Comparison of ENCODE assay signal across 8 cellular contexts in the genomic region with DNA sequence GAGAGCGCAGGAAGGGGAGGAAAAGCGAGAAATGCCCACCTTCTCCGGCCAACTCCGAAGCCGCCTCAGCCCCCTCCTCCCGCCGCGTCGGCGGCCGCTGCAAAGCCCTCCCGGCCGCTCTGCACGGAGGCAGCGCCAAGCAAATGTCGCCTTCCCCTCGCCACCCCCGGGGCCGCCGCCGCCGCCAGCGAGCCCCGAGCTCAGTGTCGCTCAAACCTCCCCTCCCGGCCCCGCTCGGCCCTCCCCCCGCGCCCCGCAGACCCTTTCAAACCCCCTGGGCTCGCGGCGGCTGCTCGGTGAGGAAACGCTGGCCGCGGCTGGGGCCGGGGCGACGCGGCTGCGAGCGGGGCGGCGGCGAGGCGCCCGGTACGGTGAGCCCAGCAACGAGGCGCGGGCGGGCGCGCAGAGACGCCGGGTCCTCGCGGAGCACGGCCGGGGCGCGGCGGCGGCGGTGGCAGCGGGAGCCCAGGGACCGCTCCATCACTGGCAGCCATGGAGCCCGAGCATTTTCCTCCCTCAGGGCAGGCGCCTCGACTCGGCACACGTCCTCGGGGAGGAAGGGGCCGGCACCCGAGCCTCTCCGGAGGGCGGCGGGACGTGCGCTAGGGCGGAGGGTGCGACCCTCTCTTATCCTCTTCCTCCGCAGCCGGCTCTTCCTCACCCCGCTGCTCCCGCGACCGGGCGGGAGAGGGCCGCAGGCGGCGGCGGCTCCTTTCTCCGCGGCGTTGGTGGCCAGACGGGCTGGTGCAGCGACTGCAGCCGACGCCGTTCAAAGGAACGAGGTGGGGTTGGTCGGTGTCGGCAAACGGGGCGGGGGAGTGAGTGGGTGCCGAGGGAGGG. TPM values are rescaled to one million over a fixed set of nuclear protein-coding genes. Genes with fewer than 3 reads are reported as not detected.
DNase-seq lines count a peak whose midpoint lies in the region; ATAC-seq and TF ChIP-seq lines count a peak whose summit lies in the region.

No MANE protein-coding gene starts in this region.

- H3K9ac ChIP-seq in HUES64 (ENCODE audit: low read depth, low read length): peak overlapping the region; percentile 90

- ATAC-seq in GM21381 (IDR thresholded peaks at IDR 0.05; ENCODE audit: unreplicated experiment): peak; percentile 27

- H3K4me3 Mint-ChIP-seq in CD4-positive, alpha-beta memory T cell: peak overlapping the region; percentile 95 to 99 (median 98)
- peak overlapping the region; percentile 98 for H3K4me3 Mint-ChIP-seq in neural crest cell

- in situ Hi-C loops in transverse colon (cut with MboI; ENCODE audit: low pct_ligation_motif_present in 1 of 4, low pct_unique_long_range_greater_than_20kb in 1 of 4, low sequenced_read_pairs in 3 of 4): no loop called here
- in situ Hi-C loops in GM13976 (cut with MboI; ENCODE audit: low sequenced_read_pairs, unreplicated experiment): no loop called here

- peak in 3 of 5 donors; percentile 33 to 47 (median 36) for DNase-seq in CD4-positive, alpha-beta memory T cell
- peak; percentile 21 for DNase-seq in activated T-cell treated with anti-CD3 and anti-CD28 coated beads for 1 hour (ENCODE audit: low read depth)
- DNase-seq in esophagus muscularis mucosa (ENCODE audit: extremely low spot score): no peak
- peak; percentile 23 for DNase-seq in neural crest cell (ENCODE audit: low read depth, low spot score)
- DNase-seq in transverse colon: peak; percentile 19
- DNase-seq in GM13976 (ENCODE audit: low spot score): no peak

- POLR2A ChIA-PET in CD4-positive, alpha-beta memory T cell (lab: Charles Lee; ENCODE audit: partially characterized antibody): interaction anchor here (1.0 to 2.7 kb wide), 3 partner anchors 341 to 888 kb away, joined by 3 to 12 read pairs (median 3); a partner anchor contains a TSS

- peak overlapping the region; percentile 84 for H3K27ac ChIP-seq in CD4-positive, alpha-beta memory T cell (ENCODE audit: low read depth, low read length)
- H3K27ac ChIP-seq in HUES64 (ENCODE audit: low read depth, low read length) (peak overlapping the region; percentile 97), esophagus muscularis mucosa (replicated peaks in 1 of 4) (peak overlapping the region; percentile 98 to 100 (median 98)), transverse colon (peak overlapping the region; percentile 96 to 99 (median 98))

- H3K27me3 Mint-ChIP-seq in CD4-positive, alpha-beta memory T cell: no peaks in the 10 kb centered on the region
- no peaks in the 10 kb centered on the region for H3K27me3 Mint-ChIP-seq in neural crest cell (ENCODE audit: low read depth)

- H3K36me3 ChIP-seq in CD4-positive, alpha-beta memory T cell (ENCODE audit: insufficient read depth, low read length): no peaks in the 10 kb centered on the region
- peaks cover 20% of the 10 kb centered on the region for H3K36me3 ChIP-seq in HUES64 (ENCODE audit: insufficient read depth, low read length)
- H3K36me3 ChIP-seq in esophagus muscularis mucosa: peaks cover 0 to 5% (median 0%) of the 10 kb centered on the region in 4 donors
- no peaks in the 10 kb centered on the region for H3K36me3 ChIP-seq in transverse colon

- peaks cover 0 to 1% (median 0%) of the 10 kb centered on the region in 8 donors for H3K9me3 Mint-ChIP-seq in CD4-positive, alpha-beta memory T cell
- H3K9me3 Mint-ChIP-seq in neural crest cell: no peaks in the 10 kb centered on the region

- peak overlapping the region; percentile 91 to 100 (median 95) for H3K27ac Mint-ChIP-seq in CD4-positive, alpha-beta memory T cell
- H3K27ac Mint-ChIP-seq in neural crest cell (ENCODE audit: unreplicated experiment): peak overlapping the region; percentile 86

- TF ChIP-seq EP300 in esophagus muscularis mucosa (IDR thresholded peaks at IDR 0.05) (no peak), transverse colon (IDR thresholded peaks at IDR 0.05; ENCODE audit: low read depth) (no peak)

- H3K36me3 Mint-ChIP-seq in CD4-positive, alpha-beta memory T cell: peaks cover 4 to 12% of the 10 kb centered on the region in 2 donors
- H3K36me3 Mint-ChIP-seq in neural crest cell (ENCODE audit: low read depth): peaks cover 10% of the 10 kb centered on the region

- no peaks in the 10 kb centered on the region for H3K9me3 ChIP-seq in CD4-positive, alpha-beta memory T cell (ENCODE audit: control insufficient read depth in 1 of 2, low read length in 2 of 2)
- H3K9me3 ChIP-seq in HUES64 (ENCODE audit: insufficient read depth, low read depth, low read length) (no peaks in the 10 kb centered on the region), esophagus muscularis mucosa (no peaks in the 10 kb centered on the region), transverse colon (no peaks in the 10 kb centered on the region)

- no peak for TF ChIP-seq CTCF in esophagus muscularis mucosa (IDR thresholded peaks at IDR 0.05)
- TF ChIP-seq CTCF in neural crest cell (conservative IDR thresholded peaks at IDR 0.05): peak; percentile 24
- TF ChIP-seq CTCF in transverse colon (IDR thresholded peaks at IDR 0.05): no peak
- no peak for TF ChIP-seq CTCF in GM13976 (IDR thresholded peaks at IDR 0.05; ENCODE audit: borderline replicate concordance, control extremely low read depth, extremely low read depth, insufficient read depth, missing control alignments)

- CTCF ChIA-PET in CD4-positive, alpha-beta memory T cell (lab: Charles Lee; ENCODE audit: partially characterized antibody): interaction anchor here (1.1 to 1.7 kb wide), 2 partner anchors 341 to 394 kb away, joined by 3 to 5 read pairs; no protein-coding TSS in a partner anchor

- H3K4me1 ChIP-seq in CD4-positive, alpha-beta memory T cell (ENCODE audit: insufficient read depth, low read length): peaks cover 47% of the 10 kb centered on the region
- H3K4me1 ChIP-seq in HUES64 (ENCODE audit: insufficient read depth, low read length) (peaks cover 56% of the 10 kb centered on the region), esophagus muscularis mucosa (peaks cover 38 to 47% (median 44%) of the 10 kb centered on the region in 4 donors), transverse colon (peaks cover 8 to 42% (median 22%) of the 10 kb centered on the region in 4 donors)

- intact Hi-C loops in CD4-positive, alpha-beta memory T cell (cut with micrococcal nuclease): loop anchor here (1.0 to 5.0 kb wide), 11 partner anchors 54 to 1976 kb away; a partner anchor contains a TSS
- intact Hi-C loops in esophagus muscularis mucosa (cut with DNase I): loop anchor here (5.0 to 10.0 kb wide), 4 partner anchors 51 to 396 kb away; no protein-coding TSS in a partner anchor
- intact Hi-C loops in transverse colon (cut with DNase I; ENCODE audit: low total_unique reads): no loop called here

- WGBS in HUES64: under 1% methylated on average over 108 of the region's 109 CpGs
- 0% methylated on average over 15 of the region's 109 CpGs for WGBS in esophagus muscularis mucosa
- WGBS in transverse colon (ENCODE audit: low coverage in 1 of 2), 2 donors: 1% methylated on average over 44 of the region's 109 CpGs; no CpG with 5 or more reads in 1 of the 2 donors

- peak overlapping the region; percentile 81 to 86 for H3K4me3 ChIP-seq in CD4-positive, alpha-beta memory T cell (ENCODE audit: low read length in 2 of 2)
- H3K4me3 ChIP-seq in HUES64 (ENCODE audit: low read length): peak overlapping the region; percentile 93
- H3K4me3 ChIP-seq in esophagus muscularis mucosa: peak overlapping the region; percentile 88 to 98 (median 95)
- peak overlapping the region; percentile 74 to 96 (median 87) for H3K4me3 ChIP-seq in transverse colon

- peak; percentile 10 for TF ChIP-seq POLR2A in esophagus muscularis mucosa (IDR thresholded peaks at IDR 0.05; ENCODE audit: low read depth)
- no peak for TF ChIP-seq POLR2A in transverse colon (IDR thresholded peaks at IDR 0.05)

- H3K4me1 Mint-ChIP-seq in CD4-positive, alpha-beta memory T cell: peaks cover 34 to 52% (median 44%) of the 10 kb centered on the region in 4 donors
- H3K4me1 Mint-ChIP-seq in neural crest cell: peaks cover 60% of the 10 kb centered on the region

- H3K27me3 ChIP-seq in CD4-positive, alpha-beta memory T cell (ENCODE audit: insufficient read depth, low read length): no peaks in the 10 kb centered on the region
- H3K27me3 ChIP-seq in HUES64 (ENCODE audit: insufficient read depth, low read length): no peaks in the 10 kb centered on the region
- no peaks in the 10 kb centered on the region for H3K27me3 ChIP-seq in esophagus muscularis mucosa
- H3K27me3 ChIP-seq in transverse colon: no peaks in the 10 kb centered on the region

RNA-seq across cellular contexts. Expression of a gene that starts 0.5 kb away (rescaled TPM):
- 10 to 100 TPM; 35.9 to 38.1 TPM for total RNA-seq in CD4-positive, alpha-beta memory T cell
- polyA plus RNA-seq in CD4-positive, alpha-beta memory T cell: 1 to 10 TPM; 2.6 to 9.7 TPM
- polyA plus RNA-seq in HUES64 (2013, experiment 1 of 2): 60.7 TPM
- 71.4 TPM for polyA plus RNA-seq in HUES64 (2013, experiment 2 of 2)
- 100 to 1,000 TPM; 199 to 263 (median 248) TPM for total RNA-seq in esophagus muscularis mucosa
- 119 and 122 TPM in 2 replicates for total RNA-seq in neural crest cell
- total RNA-seq in transverse colon: 100 to 1,000 TPM; 177 to 798 (median 250) TPM

Comparison
In these comparisons a context has a peak if more than half of its experiments do, and no peak if none do; other contexts are left out.
1. DNase-seq: peak in CD4-positive, alpha-beta memory T cell (3 of 5), activated T-cell treated with anti-CD3 and anti-CD28 coated beads for 1 hour (single experiment), neural crest cell (single experiment) and transverse colon (single experiment); none in esophagus muscularis mucosa (single experiment) and GM13976 (single experiment).
2. Peak in every context shown above with its lines, with median percentiles within 50 percentile points of each other: H3K27ac ChIP-seq and H3K4me3 ChIP-seq.